23 cellular contexts compared by ENCODE assay signal in genomic region chr6:169766232-169766631, GRCh38.
"Had no signal": no experiment of that assay in that cellular context is flagged by ENCODE, and none has a peak within 500 bp of the region (broad histone marks: within the 10 kb centered on the region; RNA-seq: fewer than 3 reads in every experiment).

No MANE protein-coding gene starts in this region.

- H3K4me3 ChIP-seq: coronary artery, pancreas, smooth muscle cell, thoracic aorta, upper lobe of left lung had no signal

- H3K4me2 ChIP-seq: smooth muscle cell had no signal

- H3K27ac ChIP-seq: brain microvascular endothelial cell, coronary artery, foreskin keratinocyte, neutrophil, pancreas, thoracic aorta, upper lobe of left lung had no signal

- ATAC-seq: activated CD8-positive, alpha-beta T cell treated with anti-CD3 and anti-CD28 coated beads for 36 hours; activated T-helper 17 cell treated with anti-CD3 and anti-CD28 coated beads, Interleukin-2, amount 50 U/mL, for 72 hours; foreskin keratinocyte; left ventricle myocardium superior; naive thymus-derived CD8-positive, alpha-beta T cell; pancreas; sciatic nerve; stimulated activated naive CD8-positive, alpha-beta T cell treated with anti-CD3 and anti-CD28 coated beads, Interleukin-15, amount 100 ng/mL, for 72 hours had no signal

- H3K9me3 ChIP-seq: neutrophil, pancreas, thoracic aorta, upper lobe of left lung had no signal

- H3K27me3 ChIP-seq: brain microvascular endothelial cell, foreskin keratinocyte, neutrophil, pancreas, upper lobe of left lung had no signal

- H3K4me1 ChIP-seq: foreskin keratinocyte, pancreas had no signal

- DNase-seq: activated B cell treated with CpG ODN at 0.5 μM for 24 hours; activated CD4-positive, alpha-beta T cell treated with anti-CD3 and anti-CD28 coated beads, Interleukin-2, amount 10 ng/mL, durations not matched to agents 24 days and 14 days; activated CD8-positive, alpha-beta T cell treated with anti-CD3 and anti-CD28 coated beads for 36 hours; activated naive CD4-positive, alpha-beta T cell; activated naive CD8-positive, alpha-beta T cell treated with anti-CD3 and anti-CD28 coated beads for 36 hours; activated T-cell treated with anti-CD3 and anti-CD28 coated beads, Interleukin-2, amount 50 U/mL, for 1 hour; brain microvascular endothelial cell; central memory CD4-positive, alpha-beta T cell; effector CD4-positive, alpha-beta T cell; foreskin keratinocyte; left ventricle myocardium superior; mesendoderm; naive thymus-derived CD8-positive, alpha-beta T cell; pancreas; stimulated activated CD4-positive, alpha-beta T cell treated with anti-CD3 and anti-CD28 coated beads, Interleukin-4, amount 100 ng/mL, for 1 hour; stimulated activated naive CD8-positive, alpha-beta T cell treated with anti-CD3 and anti-CD28 coated beads, Interleukin-15, amount 100 ng/mL, for 72 hours; upper lobe of left lung had no signal

- FAIRE-seq: pancreas had no signal
